Comparison of ENCODE assay signal across 1 cellular context in genomic region chr3:48467473-48468267, GRCh38.
TF ChIP-seq lines count a peak whose summit lies in the region.

No MANE protein-coding gene starts in this region.

TF ChIP-seq in H1, 55 proteins besides CTCF, POLR2A, EP300 and RAD21:
- TF ChIP-seq GTF2F1 (IDR thresholded peaks at IDR 0.05; ENCODE audit: borderline replicate concordance, low read depth, low read length) = no peak
- TF ChIP-seq NANOG (IDR thresholded peaks at IDR 0.05; ENCODE audit: insufficient read depth, low read depth, low read length, poor library complexity, severe bottlenecking) = no peak
- TF ChIP-seq, protein P1, sequence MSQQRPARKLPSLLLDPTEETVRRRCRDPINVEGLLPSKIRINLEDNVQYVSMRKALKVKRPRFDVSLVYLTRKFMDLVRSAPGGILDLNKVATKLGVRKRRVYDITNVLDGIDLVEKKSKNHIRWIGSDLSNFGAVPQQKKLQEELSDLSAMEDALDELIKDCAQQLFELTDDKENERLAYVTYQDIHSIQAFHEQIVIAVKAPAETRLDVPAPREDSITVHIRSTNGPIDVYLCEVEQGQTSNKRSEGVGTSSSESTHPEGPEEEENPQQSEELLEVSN (IDR thresholded peaks at IDR 0.05) = no peak
- no peak for TF ChIP-seq JUND (IDR thresholded peaks at IDR 0.05; ENCODE audit: low read length)
- TF ChIP-seq SP1 (IDR thresholded peaks at IDR 0.05; ENCODE audit: low read depth, low read length) = no peak
TF ChIP-seq in H1: peak in this region for 0.
